21 cellular contexts compared by ENCODE assay signal in genomic region chr2:174718591-174718990, GRCh38.
"Had no signal": no experiment of that assay in that cellular context is flagged by ENCODE, and none has a peak within 500 bp of the region (broad histone marks: within the 10 kb centered on the region; RNA-seq: fewer than 3 reads in every experiment).

No MANE protein-coding gene starts in this region.

- H3K4me3 ChIP-seq: MG63, SJCRH30 had no signal

- H3K9me3 ChIP-seq: MG63, SJCRH30 had no signal

- H3K27ac ChIP-seq: HL-60, RWPE1, SJCRH30 had no signal

- H3K36me3 ChIP-seq: MG63, SJCRH30 had no signal

- H3K27me3 ChIP-seq: MG63, SJCRH30 had no signal

- ATAC-seq: SK-N-SH treated with all-trans-retinoic acid at 6 μM for 48 hours had no signal

- DNase-seq: Karpas-422, KG1, MG63, NCI-H1092, NCI-H1105 treated with DMSO at 0.1 percent for 48 hours, NCI-H1436, NCI-H187, NCI-H2029, NCI-H2081 treated with DMSO at 0.1 percent for 48 hours, NCI-H2171, NCI-H226, NCI-H446, NCI-H510A, NCI-H524 treated with DMSO at 0.1 percent for 48 hours, NCI-H69, NCI-H774, SHP77 treated with DMSO at 0.1 percent for 48 hours had no signal

- H3K4me1 ChIP-seq: SJCRH30 had no signal
